In genomic region chr2:40363631-40364030, GRCh38 we compare ENCODE assay signal across 9 cellular contexts.
A peak's percentile ranks its signal among the peaks of the same experiment; 100 is the strongest.
DNase-seq lines count a peak whose midpoint lies in the region; ATAC-seq and TF ChIP-seq lines count a peak whose summit lies in the region.
"Had no signal": no experiment of that assay in that cellular context is flagged by ENCODE, and none has a peak within 500 bp of the region (broad histone marks: within the 10 kb centered on the region; RNA-seq: fewer than 3 reads in every experiment).

No MANE protein-coding gene starts in this region.

- peak overlapping the region; percentile 10; the same call in 1 of the 2 replicates for H3K4me3 ChIP-seq in SJSA1
- peak overlapping the region in 7 of 10 donors; percentile 1 to 40 (median 38) for H3K4me3 ChIP-seq in heart right ventricle
- peak overlapping the region in 1 of 4 donors; percentile 28 for H3K4me3 ChIP-seq in transverse colon
- H3K4me3 ChIP-seq in Karpas-422 (ENCODE audit: low read length): no peak overlapping the region

- no peak overlapping the region for H3K4me2 ChIP-seq in Karpas-422 (ENCODE audit: low read depth, low read length, poor library complexity, severe bottlenecking)

- in situ Hi-C loops in transverse colon (cut with MboI; ENCODE audit: low pct_ligation_motif_present in 1 of 4, low pct_unique_long_range_greater_than_20kb in 1 of 4, low sequenced_read_pairs in 3 of 4): no loop called here

- no peak overlapping the region for H3K9ac ChIP-seq in Karpas-422 (ENCODE audit: low read length)

- no peaks in the 10 kb centered on the region for H3K27me3 ChIP-seq in SJSA1 (replicated peaks)
- no peaks in the 10 kb centered on the region for H3K27me3 ChIP-seq in heart right ventricle
- H3K27me3 ChIP-seq in transverse colon: no peaks in the 10 kb centered on the region
- H3K27me3 ChIP-seq in Karpas-422 (ENCODE audit: low read length): no peaks in the 10 kb centered on the region

- no peaks in the 10 kb centered on the region for H3K79me2 ChIP-seq in Karpas-422 (ENCODE audit: low read length)

- TF ChIP-seq POLR2A in transverse colon (IDR thresholded peaks at IDR 0.05): no peak

- intact Hi-C loops in heart right ventricle (cut with DNase I) (loop anchor here in 1 of 10 donors (5.0 kb wide), 1 partner anchor 84 kb away; no protein-coding TSS in a partner anchor), transverse colon (cut with DNase I; ENCODE audit: low total_unique reads) (no loop called here)

- no peak for TF ChIP-seq CTCF in heart right ventricle (IDR thresholded peaks at IDR 0.05)
- TF ChIP-seq CTCF in transverse colon (IDR thresholded peaks at IDR 0.05): no peak

- H3K9me2 ChIP-seq in Karpas-422 (replicated peaks; ENCODE audit: insufficient read depth, low read length): no peaks in the 10 kb centered on the region

- H3K9me3 ChIP-seq in SJSA1 (replicated peaks) (no peaks in the 10 kb centered on the region), heart right ventricle (no peaks in the 10 kb centered on the region), transverse colon (no peaks in the 10 kb centered on the region), Karpas-422 (ENCODE audit: low read length) (no peaks in the 10 kb centered on the region)

- DNase-seq in NCI-H2227 treated with DMSO at 0.1 percent for 48 hours (lab: John Stamatoyannopoulos, UW) (peak; percentile 18), NCI-H2227 (lab: John Stamatoyannopoulos, UW; ENCODE audit: unreplicated experiment) (no peak), SJSA1 (ENCODE audit: low read depth in 1 of 2, low spot score in 2 of 2) (peak in 1 of 2 experiments; percentile 45), heart right ventricle (no peak), transverse colon (no peak), Karpas-422 (no peak), hypothalamus (lab: John Stamatoyannopoulos, UW) (no peak)

- H3K4me1 ChIP-seq in SJSA1 (replicated peaks): peaks cover 13% of the 10 kb centered on the region
- peaks cover 3 to 77% (median 32%) of the 10 kb centered on the region in 9 donors for H3K4me1 ChIP-seq in heart right ventricle
- peaks cover 0 to 11% (median 0%) of the 10 kb centered on the region in 4 donors for H3K4me1 ChIP-seq in transverse colon
- H3K4me1 ChIP-seq in Karpas-422 (ENCODE audit: low read length): no peaks in the 10 kb centered on the region; the same call in 1 of the 2 replicates

- ATAC-seq in heart right ventricle (peak in 3 of 8 donors; percentile 6 to 53 (median 46)), HG02588 (IDR thresholded peaks at IDR 0.05; ENCODE audit: unreplicated experiment) (no peak)
- ATAC-seq: Panc1 had no signal

- WGBS in heart right ventricle, 2 donors: 53 to 54% methylated on average over 6 of the region's 6 CpGs
- WGBS in transverse colon (ENCODE audit: low coverage in 1 of 2), 2 donors: 38 to 50% methylated on average over 4 to 6 of the region's 6 CpGs

- H3K36me3 ChIP-seq in SJSA1 (no peaks in the 10 kb centered on the region), heart right ventricle (no peaks in the 10 kb centered on the region), transverse colon (no peaks in the 10 kb centered on the region), Karpas-422 (ENCODE audit: insufficient read depth, low read length) (no peaks in the 10 kb centered on the region)

- H3K27ac ChIP-seq in SJSA1 (peak overlapping the region; percentile 51), heart right ventricle (peak overlapping the region in 9 of 10 donors; percentile 7 to 76 (median 52)), transverse colon (peak overlapping the region; percentile 54 to 71 (median 64)), Karpas-422 (ENCODE audit: low read length) (no peak overlapping the region)

- peak; percentile 32 for TF ChIP-seq EP300 in transverse colon (IDR thresholded peaks at IDR 0.05; ENCODE audit: low read depth)

- H2AFZ ChIP-seq in Karpas-422 (ENCODE audit: low read length): no peak overlapping the region

- H4K20me1 ChIP-seq in Karpas-422 (ENCODE audit: insufficient read depth, low read depth, low read length): no peaks in the 10 kb centered on the region
